In genomic region chr7:75866497-75867389, GRCh38 we compare ENCODE assay signal across 1 cellular context.
A peak's percentile ranks its signal among the peaks of the same experiment; 100 is the strongest.
TF ChIP-seq lines count a peak whose summit lies in the region.

No MANE protein-coding gene starts in this region.

TF ChIP-seq in K562, 482 proteins besides CTCF, POLR2A, EP300 and RAD21 (continues in another document):
- TF ChIP-seq NFIC (IDR thresholded peaks at IDR 0.05), result peak; percentile 78
- peak; percentile 44 for TF ChIP-seq HDAC3 (IDR thresholded peaks at IDR 0.05; ENCODE audit: borderline replicate concordance, partially characterized antibody)
- peak in 1 of 2 experiments; percentile 37; a peak in 1 of 4 replicates for TF ChIP-seq ZMIZ1 (IDR thresholded peaks at IDR 0.05; ENCODE audit: low read depth in 2 of 2, low read length in 2 of 2)
- no peak for TF ChIP-seq PHB2 (IDR thresholded peaks at IDR 0.05; ENCODE audit: low read depth)
- peak; percentile 97 for TF ChIP-seq HDAC2 (IDR thresholded peaks at IDR 0.05)
- TF ChIP-seq ZNF551 (CRISPR knock-in tag; IDR thresholded peaks at IDR 0.05), result no peak
- no peak for TF ChIP-seq ZNF395 (CRISPR knock-in tag; IDR thresholded peaks at IDR 0.05)
- TF ChIP-seq DMBX1 (CRISPR knock-in tag; IDR thresholded peaks at IDR 0.05; ENCODE audit: borderline replicate concordance), result peak; percentile 69
- 0 out of 3 replicates have a peak, but pooled peaks of 1 of the 2 experiments have one; percentile 30 for TF ChIP-seq CBX3 (IDR thresholded peaks at IDR 0.05; ENCODE audit: borderline replicate concordance in 1 of 2, low read length in 2 of 2)
- TF ChIP-seq FOSL1 (tag; conservative IDR thresholded peaks at IDR 0.05), result peak; percentile 82
- peak; percentile 12; the same call in 1 of the 2 replicates for TF ChIP-seq RAD51 (IDR thresholded peaks at IDR 0.05; ENCODE audit: borderline replicate concordance, low read depth)
- TF ChIP-seq MCM7 (IDR thresholded peaks at IDR 0.05), result peak in 1 of 2 experiments; percentile 69; a peak in 1 of 4 replicates
- no peak for TF ChIP-seq ZNF146 (CRISPR knock-in tag; IDR thresholded peaks at IDR 0.05; ENCODE audit: unreplicated experiment)
- TF ChIP-seq USF1 (CRISPR knock-in tag; IDR thresholded peaks at IDR 0.05), result peak; percentile 9; the same call in 1 of the 2 replicates
- peak; percentile 86; the same call in 1 of the 2 replicates for TF ChIP-seq ZBTB2 (IDR thresholded peaks at IDR 0.05)
- peak; percentile 98 for TF ChIP-seq DEAF1 (CRISPR knock-in tag; IDR thresholded peaks at IDR 0.05)
- TF ChIP-seq ZBTB33 (CRISPR knock-in tag; IDR thresholded peaks at IDR 0.05), result 0 out of 2 replicates have a peak, but pooled peaks have one; percentile 10
- no peak for TF ChIP-seq ZNF668 (CRISPR knock-in tag; IDR thresholded peaks at IDR 0.05)
- no peak for TF ChIP-seq WHSC1 (IDR thresholded peaks at IDR 0.05; ENCODE audit: low read length)
- TF ChIP-seq BCLAF1 (IDR thresholded peaks at IDR 0.05; ENCODE audit: borderline replicate concordance in 1 of 2, control insufficient read depth in 1 of 2, low read depth in 2 of 2, low read length in 1 of 2), result no peak
- peak; percentile 73; the same call in 1 of the 2 replicates for TF ChIP-seq XRCC5 (IDR thresholded peaks at IDR 0.05; ENCODE audit: low read depth, low read length)
- no peak for TF ChIP-seq MXD1 (CRISPR knock-in tag; IDR thresholded peaks at IDR 0.05; ENCODE audit: borderline replicate concordance, poor library complexity, severe bottlenecking)
- peak; percentile 98 for TF ChIP-seq ATF3 (IDR thresholded peaks at IDR 0.05)
- TF ChIP-seq ATF3 (CRISPR knock-in tag; conservative IDR thresholded peaks at IDR 0.05), result no peak
- no peak for TF ChIP-seq BDP1 (IDR thresholded peaks at IDR 0.05; ENCODE audit: insufficient read depth, insufficient read length)
- peak; percentile 93 for TF ChIP-seq LARP7 (IDR thresholded peaks at IDR 0.05)
- 0 out of 2 replicates have a peak, but pooled peaks have one; percentile 4 for TF ChIP-seq MAFF (IDR thresholded peaks at IDR 0.05; ENCODE audit: low read length)
- peak; percentile 65; the same call in 1 of the 2 replicates for TF ChIP-seq TRIM28 (IDR thresholded peaks at IDR 0.05)
- peak; percentile 29; the same call in 1 of the 2 replicates for TF ChIP-seq JUNB (CRISPR knock-in tag; conservative IDR thresholded peaks at IDR 0.05)
- TF ChIP-seq PREB (CRISPR knock-in tag; IDR thresholded peaks at IDR 0.05), result no peak
- peak; percentile 83 for TF ChIP-seq STAG1 (CRISPR knock-in tag; IDR thresholded peaks at IDR 0.05; ENCODE audit: borderline replicate concordance)
- 0 out of 4 replicates have a peak, but pooled peaks of 1 of the 2 experiments have one; percentile 40 for TF ChIP-seq FOXA3 (CRISPR knock-in tag; conservative IDR thresholded peaks at IDR 0.05 in 1 of 2, IDR thresholded peaks at IDR 0.05 in 1 of 2)
- TF ChIP-seq U2AF1 (optimal IDR thresholded peaks at IDR 0.05; ENCODE audit: low read depth, low read length), result no peak
- TF ChIP-seq NR4A1 (CRISPR knock-in tag; IDR thresholded peaks at IDR 0.05), result peak; percentile 44; the same call in 1 of the 2 replicates
- no peak for TF ChIP-seq NR4A1 (tag; IDR thresholded peaks at IDR 0.05)
- TF ChIP-seq UBTF (IDR thresholded peaks at IDR 0.05; ENCODE audit: borderline replicate concordance in 1 of 2, low read depth in 2 of 2, low read length in 2 of 2), result no peak
- TF ChIP-seq ATF4 (CRISPR knock-in tag; IDR thresholded peaks at IDR 0.05), result peak; percentile 72
- peak; percentile 99 for TF ChIP-seq GATAD2A (IDR thresholded peaks at IDR 0.05)
- peak; percentile 70 for TF ChIP-seq ZNF384 (IDR thresholded peaks at IDR 0.05; ENCODE audit: low read depth, low read length)
- peak; percentile 42; the same call in 1 of the 2 replicates for TF ChIP-seq GABPB1 (CRISPR knock-in tag; IDR thresholded peaks at IDR 0.05)
